ENCODE assay signal across 12 cellular contexts in the genomic region with DNA sequence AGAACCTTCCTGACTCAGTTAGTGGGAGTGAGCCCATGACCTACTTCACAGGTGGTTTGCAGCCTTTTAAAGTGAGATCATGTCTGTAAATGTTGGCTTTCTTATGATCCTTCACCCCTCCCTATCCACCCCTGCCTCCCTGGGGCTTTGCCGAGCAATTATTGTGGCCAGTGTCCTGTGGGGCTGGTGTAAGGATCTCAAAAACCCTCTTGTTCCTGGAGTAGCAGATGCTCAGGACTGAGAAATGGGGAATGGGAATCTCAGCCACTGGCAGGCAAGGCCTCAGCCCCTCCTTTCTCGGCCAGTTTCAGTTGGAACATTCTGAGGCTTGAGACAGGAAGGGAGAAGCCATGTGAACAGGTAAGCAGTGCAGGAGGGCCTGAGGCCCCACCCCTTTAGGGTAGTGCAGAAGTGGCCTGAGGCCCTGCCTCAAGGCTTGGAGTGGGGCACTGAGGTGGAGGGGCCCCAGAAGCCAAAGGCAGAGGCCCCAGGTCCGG. TPM values are rescaled to one million over a fixed set of nuclear protein-coding genes. Genes with fewer than 3 reads are reported as not detected.
DNase-seq lines count a peak whose midpoint lies in the region; ATAC-seq and TF ChIP-seq lines count a peak whose summit lies in the region.
"Had no signal": no experiment of that assay in that cellular context is flagged by ENCODE, and none has a peak within 500 bp of the region (broad histone marks: within the 10 kb centered on the region; RNA-seq: fewer than 3 reads in every experiment).

No MANE protein-coding gene starts in this region.

- no peak overlapping the region for H3K4me3 ChIP-seq in SK-N-MC
- no peak overlapping the region for H3K4me3 ChIP-seq in heart right ventricle
- H3K4me3 ChIP-seq in psoas muscle = no peak overlapping the region
- H3K4me3 ChIP-seq in A673 (ENCODE audit: low read depth, low read length, poor library complexity, severe bottlenecking) = no peak overlapping the region

- H3K36me3 ChIP-seq in SK-N-MC (ENCODE audit: insufficient read depth, low read length) (no peaks in the 10 kb centered on the region), heart right ventricle (no peaks in the 10 kb centered on the region), psoas muscle (ENCODE audit: insufficient read depth in 1 of 2, low read depth in 1 of 2) (peaks cover 0 to 40% of the 10 kb centered on the region in 2 donors), A673 (ENCODE audit: insufficient read depth, low read length, poor library complexity, severe bottlenecking) (no peaks in the 10 kb centered on the region)

- no peak for TF ChIP-seq CTCF in heart right ventricle (IDR thresholded peaks at IDR 0.05)
- no peak for TF ChIP-seq CTCF in psoas muscle (IDR thresholded peaks at IDR 0.05)
- TF ChIP-seq CTCF in A673 (conservative IDR thresholded peaks at IDR 0.05; ENCODE audit: low read depth, low read length) = no peak

- POLR2A ChIA-PET in A673 (lab: Charles Lee; ENCODE audit: low non-redundant PET) = no interaction called here

- ATAC-seq in heart right ventricle = peak in 2 of 8 donors; percentile 23 to 25
- peak in 1 of 4 donors; percentile 20 for ATAC-seq in psoas muscle
- ATAC-seq in GM21528 (IDR thresholded peaks at IDR 0.05; ENCODE audit: low FRiP score, unreplicated experiment) = no peak
- ATAC-seq: activated T-cell treated with anti-CD3 and anti-CD28 coated beads, Interleukin-2, amount 50 U/mL, for 72 hours; sciatic nerve had no signal

- no peak overlapping the region for H3K27ac ChIP-seq in SK-N-MC
- H3K27ac ChIP-seq in heart right ventricle = peak overlapping the region in 9 of 10 donors; percentile 23 to 88 (median 73)
- peak overlapping the region; percentile 56 for H3K27ac ChIP-seq in psoas muscle
- no peak overlapping the region for H3K27ac ChIP-seq in A673 (ENCODE audit: low read depth, low read length, poor library complexity, severe bottlenecking)

- WGBS in heart right ventricle, 2 donors = 62 to 70% methylated on average over 3 of the region's 3 CpGs
- 63 to 82% (median 64%) methylated on average over 3 of the region's 3 CpGs for WGBS in psoas muscle, 3 donors

- H3K9me3 ChIP-seq in SK-N-MC (ENCODE audit: low read depth, low read length) = no peaks in the 10 kb centered on the region
- H3K9me3 ChIP-seq in heart right ventricle = no peaks in the 10 kb centered on the region
- H3K9me3 ChIP-seq in psoas muscle = no peaks in the 10 kb centered on the region
- H3K9me3 ChIP-seq in A673 (ENCODE audit: low read depth, low read length, poor library complexity, severe bottlenecking) = no peaks in the 10 kb centered on the region

- peak; percentile 58 for DNase-seq in ELF-1 (ENCODE audit: low read depth, low spot score)
- no peak for DNase-seq in SK-N-MC (ENCODE audit: low read depth, low spot score)
- no peak for DNase-seq in heart right ventricle
- peak in 1 of 2 donors; percentile 39 for DNase-seq in psoas muscle
- no peak for DNase-seq in stimulated activated CD4-positive, alpha-beta T cell treated with anti-CD3 and anti-CD28 coated beads, Interleukin-4, amount 100 ng/mL, for 4 hours
- DNase-seq in NCI-H1694 treated with DMSO at 0.1 percent for 48 hours (lab: John Stamatoyannopoulos, UW) = no peak
- no peak for DNase-seq in A673 (ENCODE audit: low spot score)
- DNase-seq: activated T-cell treated with anti-CD3 and anti-CD28 coated beads, Interleukin-2, amount 50 U/mL, for 72 hours; GOT3; SHP77 treated with DMSO at 0.1 percent for 48 hours had no signal

- H3K4me1 ChIP-seq in heart right ventricle (peaks cover 39 to 79% (median 60%) of the 10 kb centered on the region in 9 donors), psoas muscle (peaks cover 58% of the 10 kb centered on the region), A673 (ENCODE audit: insufficient read depth, low read length, poor library complexity, severe bottlenecking) (peaks cover 26% of the 10 kb centered on the region)

- intact Hi-C loops in heart right ventricle (cut with DNase I) (loop anchor here in 2 of 10 donors (5.0 kb wide), 2 partner anchors 36 to 76 kb away; no protein-coding TSS in a partner anchor), psoas muscle (cut with DNase I) (no loop called here), A673 (cut with micrococcal nuclease; ENCODE audit: unreplicated experiment) (no loop called here)

- no TSS peak for BruUV-seq in A673 (replicated peaks; lab: Mats Ljungman, UMichigan)

- H3K9ac ChIP-seq in SK-N-MC (ENCODE audit: insufficient read length) = peak overlapping the region; percentile 33

- CTCF ChIA-PET in A673 (lab: Charles Lee) = interaction anchor here (0.6 kb wide), 1 partner anchor 94 kb away, joined by 3 read pairs; no protein-coding TSS in a partner anchor

- H3K27me3 ChIP-seq in heart right ventricle (no peaks in the 10 kb centered on the region), psoas muscle (ENCODE audit: insufficient read depth in 3 of 3, low read length in 2 of 3) (no peaks in the 10 kb centered on the region), A673 (replicated peaks; ENCODE audit: insufficient read depth, low read depth, low read length, poor library complexity) (no peaks in the 10 kb centered on the region)

RNA-seq across cellular contexts. Expression of a gene that starts 53.8 kb away (rescaled TPM):
- total RNA-seq in heart right ventricle (10 to 100 TPM; 11.2 to 25.5 (median 16.2) TPM), psoas muscle (1 to 10 TPM; 5.2 to 8.2 (median 6.5) TPM), A673 (2021) (29.6 and 39.4 TPM in 2 replicates)
- polyA plus RNA-seq in heart right ventricle (1 to 10 TPM; 5.0 to 9.4 TPM), psoas muscle (1 to 10 TPM; 1.9 to 3.1 (median 2.8) TPM)

Comparison
In these comparisons a context has a peak if more than half of its experiments do, and no peak if none do; other contexts are left out.
1. H3K27ac ChIP-seq: peak in heart right ventricle (9 of 10) and psoas muscle (single experiment); none in SK-N-MC (single experiment) and A673 (single experiment).